Comparison of ENCODE assay signal across 16 cellular contexts in genomic region chr12:2243275-2243674, GRCh38.
DNase-seq lines count a peak whose midpoint lies in the region; TF ChIP-seq lines count a peak whose summit lies in the region.
"Had no signal": no experiment of that assay in that cellular context is flagged by ENCODE, and none has a peak within 500 bp of the region (broad histone marks: within the 10 kb centered on the region; RNA-seq: fewer than 3 reads in every experiment).

No MANE protein-coding gene starts in this region.

- no peak for TF ChIP-seq CTCF in endodermal cell (conservative IDR thresholded peaks at IDR 0.05)

- no peak overlapping the region for H3K4me3 Mint-ChIP-seq in endodermal cell
- H3K4me3 Mint-ChIP-seq: activated T-helper 1 cell treated with anti-CD3 and anti-CD28 coated beads, Interleukin-12 subunit alpha, Interleukin-12 subunit beta, Interleukin-2, Interleukin-4 antibody, amounts not matched to agents 30 ng/mL and 10 ng/mL and 1 ng/mL, durations not matched to agents 14 hours and 24 hours and 36 hours; effector memory CD8-positive, alpha-beta T cell had no signal

- H3K27ac ChIP-seq in endodermal cell (ENCODE audit: low read depth, low read length), result no peak overlapping the region
- H3K27ac ChIP-seq: PC-9 had no signal

- no peaks in the 10 kb centered on the region for H3K36me3 ChIP-seq in endodermal cell (ENCODE audit: control insufficient read depth, insufficient read depth, low read length)
- H3K36me3 ChIP-seq: adrenal gland had no signal

- peaks cover 42% of the 10 kb centered on the region for H3K4me1 Mint-ChIP-seq in endodermal cell

- no peaks in the 10 kb centered on the region for H3K9me3 Mint-ChIP-seq in endodermal cell
- H3K9me3 Mint-ChIP-seq: activated T-helper 1 cell treated with anti-CD3 and anti-CD28 coated beads, Interleukin-12 subunit alpha, Interleukin-12 subunit beta, Interleukin-2, Interleukin-4 antibody, amounts not matched to agents 30 ng/mL and 10 ng/mL and 1 ng/mL, durations not matched to agents 14 hours and 24 hours and 36 hours; effector memory CD8-positive, alpha-beta T cell had no signal

- no peaks in the 10 kb centered on the region for H3K36me3 Mint-ChIP-seq in endodermal cell (ENCODE audit: low read depth)

- no peak overlapping the region for H3K9ac ChIP-seq in endodermal cell (ENCODE audit: extremely low read depth, low read length, poor library complexity, severe bottlenecking)

- H3K27me3 Mint-ChIP-seq in endodermal cell (ENCODE audit: insufficient read depth), result no peaks in the 10 kb centered on the region

- in situ Hi-C loops in ACHN (cut with HindIII; ENCODE audit: low pct_ligation_motif_present, low pct_unique_long_range_greater_than_20kb, low sequenced_read_pairs), result no loop called here

- no peaks in the 10 kb centered on the region for H3K27me3 ChIP-seq in endodermal cell (ENCODE audit: control insufficient read depth, insufficient read depth, low read length, poor library complexity, severe bottlenecking)
- H3K27me3 ChIP-seq: adrenal gland had no signal

- H3K9me3 ChIP-seq in endodermal cell (ENCODE audit: control insufficient read depth, low read length), result no peaks in the 10 kb centered on the region
- H3K9me3 ChIP-seq: adrenal gland, Caco-2 had no signal

- DNase-seq in ACHN, result peak; percentile 34
- DNase-seq in ELR (ENCODE audit: low read depth), result peak; percentile 44
- no peak for DNase-seq in endodermal cell
- DNase-seq in myocyte (ENCODE audit: low read depth), result peak; percentile 25
- no peak for DNase-seq in GOT3 (lab: John Stamatoyannopoulos, UW)
- no peak for DNase-seq in GM03348 (ENCODE audit: low spot score)
- DNase-seq in iPS-NIHi7 (ENCODE audit: extremely low spot score), result no peak
- no peak for DNase-seq in NCI-H446 (lab: John Stamatoyannopoulos, UW)
- DNase-seq: adrenal gland; AML-193; Caco-2; effector memory CD8-positive, alpha-beta T cell; NCI-H2081 treated with DMSO at 0.1 percent for 48 hours; NCI-H526 treated with DMSO at 0.1 percent for 48 hours; PC-9 had no signal

- peak overlapping the region; percentile 90 for H3K27ac Mint-ChIP-seq in endodermal cell
- H3K27ac Mint-ChIP-seq: activated T-helper 1 cell treated with anti-CD3 and anti-CD28 coated beads, Interleukin-12 subunit alpha, Interleukin-12 subunit beta, Interleukin-2, Interleukin-4 antibody, amounts not matched to agents 30 ng/mL and 10 ng/mL and 1 ng/mL, durations not matched to agents 14 hours and 24 hours and 36 hours; effector memory CD8-positive, alpha-beta T cell had no signal

- H3K4me1 ChIP-seq in endodermal cell (ENCODE audit: control insufficient read depth, insufficient read depth, low read length), result peaks cover 15% of the 10 kb centered on the region
- H3K4me1 ChIP-seq: adrenal gland, Caco-2 had no signal

- H3K4me3 ChIP-seq in endodermal cell (ENCODE audit: low read length), result no peak overlapping the region
- H3K4me3 ChIP-seq: adrenal gland, PC-9 had no signal

- 99% methylated on average over 2 of the region's 2 CpGs; no CpG with 5 or more reads in 1 of the 2 experiments for WGBS in endodermal cell (ENCODE audit: insufficient coverage in 1 of 2, insufficient read length in 1 of 2), 2 experiments

Comparison
In these comparisons a context has a peak if more than half of its experiments do, and no peak if none do; other contexts are left out.
1. DNase-seq: peak in ACHN (single experiment), ELR (single experiment) and myocyte (single experiment); none in endodermal cell (single experiment), GOT3 (single experiment), GM03348 (single experiment), iPS-NIHi7 (single experiment) and NCI-H446 (0 of 2).